8 cellular contexts compared by ENCODE assay signal in genomic region chr10:69392481-69393000, GRCh38. TPM values are rescaled to one million over a fixed set of nuclear protein-coding genes. Genes with fewer than 3 reads are reported as not detected.
A peak's percentile ranks its signal among the peaks of the same experiment; 100 is the strongest.
DNase-seq lines count a peak whose midpoint lies in the region; ATAC-seq, FAIRE-seq and TF ChIP-seq lines count a peak whose summit lies in the region.

No MANE protein-coding gene starts in this region.

- H3K9me3 ChIP-seq in RWPE2 (ENCODE audit: severe bottlenecking) (no peaks in the 10 kb centered on the region), ovary (no peaks in the 10 kb centered on the region), tibial artery (no peaks in the 10 kb centered on the region)

- H3K27ac ChIP-seq in RWPE2 (ENCODE audit: poor library complexity, severe bottlenecking) = no peak overlapping the region
- H3K27ac ChIP-seq in ovary = no peak overlapping the region
- H3K27ac ChIP-seq in tibial artery = peak overlapping the region; percentile 48 to 64

- FAIRE-seq in frontal cortex (lab: Jason Lieb, UNC) = no peak

- intact Hi-C loops in ovary (cut with DNase I) (loop anchor here in 3 of 4 donors (2.0 to 5.0 kb wide), 3 partner anchors 152 to 156 kb away; no protein-coding TSS in a partner anchor), tibial artery (cut with DNase I; ENCODE audit: low total_unique reads) (no loop called here)

- H3K4me3 ChIP-seq in RWPE2 (ENCODE audit: severe bottlenecking) (no peak overlapping the region), ovary (no peak overlapping the region), tibial artery (no peak overlapping the region)

- H3K36me3 ChIP-seq in RWPE2 (ENCODE audit: low read depth) (peaks cover 98% of the 10 kb centered on the region), ovary (no peaks in the 10 kb centered on the region), tibial artery (peaks cover 51 to 84% (median 68%) of the 10 kb centered on the region in 3 donors)

- no peak for TF ChIP-seq EP300 in ovary (IDR thresholded peaks at IDR 0.05)

- DNase-seq in DMS 273 treated with DMSO at 0.1 percent for 48 hours (lab: John Stamatoyannopoulos, UW) (peak; percentile 68), Kasumi-1 (lab: John Stamatoyannopoulos, UW) (peak; percentile 92 to 98), RWPE2 (ENCODE audit: low spot score) (peak; percentile 83), frontal cortex (ENCODE audit: low spot score in 2 of 2) (peak; percentile 68 to 83), ovary (peak; percentile 81 to 91 (median 84)), tibial artery (peak; percentile 92)
- peak; percentile 92 for DNase-seq in activated effector memory CD4-positive, alpha-beta T cell treated with anti-CD3 and anti-CD28 coated beads, Interleukin-2, amount 50 U/mL, for 16 hours

- peak; percentile 95 for TF ChIP-seq CTCF in RWPE2 (IDR thresholded peaks at IDR 0.05; ENCODE audit: poor library complexity, severe bottlenecking)
- TF ChIP-seq CTCF in ovary (IDR thresholded peaks at IDR 0.05) = peak; percentile 90 to 97 (median 92)
- TF ChIP-seq CTCF in tibial artery (IDR thresholded peaks at IDR 0.05) = peak; percentile 99

- 7 to 9% (median 9%) methylated on average over 7 of the region's 7 CpGs for whole genome bisulfite sequencing in ovary, 3 donors

- ATAC-seq in GM21515 (IDR thresholded peaks at IDR 0.05; ENCODE audit: unreplicated experiment) = peak; percentile 80
- peak; percentile 77 for ATAC-seq in RWPE2 (ENCODE audit: low read depth)

- H3K27me3 ChIP-seq in RWPE2 (ENCODE audit: insufficient read depth, poor library complexity, severe bottlenecking) (no peaks in the 10 kb centered on the region), ovary (no peaks in the 10 kb centered on the region), tibial artery (no peaks in the 10 kb centered on the region)

- TF ChIP-seq POLR2A in ovary (IDR thresholded peaks at IDR 0.05) = no peak

- H3K4me1 ChIP-seq in RWPE2 (ENCODE audit: insufficient read depth, poor library complexity, severe bottlenecking) (peaks cover 4% of the 10 kb centered on the region), ovary (ENCODE audit: insufficient read depth) (no peaks in the 10 kb centered on the region), tibial artery (peaks cover 0 to 17% (median 11%) of the 10 kb centered on the region in 4 donors)

RNA-seq across cellular contexts. Expression of gene TACR2, which starts 24.2 kb away (rescaled TPM):
- total RNA-seq in frontal cortex (0.82 TPM), ovary (1 to 10 TPM; 1.0 to 6.2 (median 2.2) TPM)
- 1 to 10 TPM; 1.4 to 2.5 TPM for polyA plus RNA-seq in ovary

RNA-seq across cellular contexts. Expression of gene TSPAN15, which starts 58.7 kb away (rescaled TPM):
- total RNA-seq in frontal cortex (5.7 TPM), ovary (10 to 100 TPM in 3 of 7 donors, 1 to 10 TPM in 4; 2.8 to 13.7 (median 5.6) TPM)
- 10 to 100 TPM in 1 of 2 donors, 1 to 10 TPM in 1; 5.1 to 13.7 TPM for polyA plus RNA-seq in ovary

Comparison
In these comparisons a context has a peak if more than half of its experiments do, and no peak if none do; other contexts are left out.
1. H3K27ac ChIP-seq: peak in tibial artery (2 of 2); none in RWPE2 (single experiment) and ovary (0 of 2).
2. Peak in every context shown above with its lines, with median percentiles within 50 percentile points of each other: DNase-seq and CTCF ChIP-seq.